Comparison of ENCODE assay signal across 26 cellular contexts in genomic region chr3:53229606-53230005, GRCh38.
"Had no signal": no experiment of that assay in that cellular context is flagged by ENCODE, and none has a peak within 500 bp of the region (broad histone marks: within the 10 kb centered on the region; RNA-seq: fewer than 3 reads in every experiment).

No MANE protein-coding gene starts in this region.

- H3K79me2 ChIP-seq: parathyroid adenoma had no signal

- H3K27ac ChIP-seq: esophagus squamous epithelium, gastrocnemius medialis, parathyroid adenoma, stomach, suprapubic skin, tibial nerve had no signal

- DNase-seq: activated CD4-positive, alpha-beta T cell treated with anti-CD3 and anti-CD28 coated beads, Interleukin-2, amount 10 ng/mL, durations not matched to agents 24 days and 14 days; activated CD8-positive, alpha-beta memory T cell treated with anti-CD3 and anti-CD28 coated beads, Interleukin-2, amount 10 ng/mL, durations not matched to agents 7 days and 5 days; activated CD8-positive, alpha-beta T cell treated with anti-CD3 and anti-CD28 coated beads for 36 hours; activated T-cell treated with anti-CD3 and anti-CD28 coated beads for 4 hours; effector memory CD4-positive, alpha-beta T cell; esophagus squamous epithelium; gastrocnemius medialis; hippocampal formation; mesenchymal stem cell; nucleus accumbens; small intestine; stimulated activated CD4-positive, alpha-beta T cell treated with anti-CD3 and anti-CD28 coated beads, Interleukin-2, amount 100 ng/mL, for 24 hours; stomach had no signal

- H3K4me1 Mint-ChIP-seq: activated CD4-positive, alpha-beta T cell treated with anti-CD3 and anti-CD28 coated beads, Interleukin-2, amount 10 ng/mL, durations not matched to agents 24 days and 14 days; activated naive CD4-positive, alpha-beta T cell treated with anti-CD3 and anti-CD28 coated beads, Interleukin-2, amount 50 U/mL, for 24 hours; central memory CD8-positive, alpha-beta T cell; nephron; stimulated activated memory B cell treated with anti-CD40 and anti-IgM and Interleukin-4, amounts not matched to agents 10 μg/mL and 1 μg/mL and 100 μg/mL, for 72 hours had no signal

- H3K27me3 ChIP-seq: esophagus squamous epithelium, gastrocnemius medialis, stomach, suprapubic skin, tibial nerve had no signal

- FAIRE-seq: astrocyte, colon, islet of Langerhans, small intestine had no signal

- H2AFZ ChIP-seq: parathyroid adenoma had no signal

- H3K9me3 Mint-ChIP-seq: activated CD4-positive, alpha-beta T cell treated with anti-CD3 and anti-CD28 coated beads, Interleukin-2, amount 10 ng/mL, durations not matched to agents 24 days and 14 days; activated CD8-positive, alpha-beta T cell treated with anti-CD3 and anti-CD28 coated beads for 36 hours; activated naive CD4-positive, alpha-beta T cell treated with anti-CD3 and anti-CD28 coated beads, Interleukin-2, amount 50 U/mL, for 24 hours; central memory CD8-positive, alpha-beta T cell; nephron; stimulated activated memory B cell treated with anti-CD40 and anti-IgM and Interleukin-4, amounts not matched to agents 10 μg/mL and 1 μg/mL and 100 μg/mL, for 72 hours had no signal

- H3K4me3 ChIP-seq: esophagus squamous epithelium, gastrocnemius medialis, stomach, suprapubic skin, tibial nerve had no signal

- ATAC-seq: activated CD4-positive, CD25-positive, alpha-beta regulatory T cell treated with anti-CD3 and anti-CD28 coated beads, Interleukin-2, amount 50 U/mL, for 24 hours; activated CD8-positive, alpha-beta memory T cell treated with anti-CD3 and anti-CD28 coated beads, Interleukin-2, amount 10 ng/mL, durations not matched to agents 7 days and 5 days; activated CD8-positive, alpha-beta T cell treated with anti-CD3 and anti-CD28 coated beads for 36 hours; gastrocnemius medialis; left colon; sciatic nerve; stimulated activated memory B cell treated with anti-CD40 and anti-IgM and Interleukin-4, amounts not matched to agents 10 μg/mL and 1 μg/mL and 100 μg/mL, for 72 hours had no signal

- H3K4me1 ChIP-seq: esophagus squamous epithelium, gastrocnemius medialis, parathyroid adenoma, stomach, suprapubic skin had no signal

- H3K27me3 Mint-ChIP-seq: activated CD4-positive, alpha-beta T cell treated with anti-CD3 and anti-CD28 coated beads, Interleukin-2, amount 10 ng/mL, durations not matched to agents 24 days and 14 days; activated CD8-positive, alpha-beta memory T cell treated with anti-CD3 and anti-CD28 coated beads, Interleukin-2, amount 10 ng/mL, durations not matched to agents 7 days and 5 days; activated CD8-positive, alpha-beta T cell treated with anti-CD3 and anti-CD28 coated beads for 36 hours; activated naive CD4-positive, alpha-beta T cell treated with anti-CD3 and anti-CD28 coated beads, Interleukin-2, amount 50 U/mL, for 24 hours; central memory CD8-positive, alpha-beta T cell; stimulated activated memory B cell treated with anti-CD40 and anti-IgM and Interleukin-4, amounts not matched to agents 10 μg/mL and 1 μg/mL and 100 μg/mL, for 72 hours had no signal

- H3K4me3 Mint-ChIP-seq: activated CD4-positive, alpha-beta T cell treated with anti-CD3 and anti-CD28 coated beads, Interleukin-2, amount 10 ng/mL, durations not matched to agents 24 days and 14 days; activated CD8-positive, alpha-beta memory T cell treated with anti-CD3 and anti-CD28 coated beads, Interleukin-2, amount 10 ng/mL, durations not matched to agents 7 days and 5 days; activated CD8-positive, alpha-beta T cell treated with anti-CD3 and anti-CD28 coated beads for 36 hours; activated naive CD4-positive, alpha-beta T cell treated with anti-CD3 and anti-CD28 coated beads, Interleukin-2, amount 50 U/mL, for 24 hours; central memory CD8-positive, alpha-beta T cell; nephron; stimulated activated memory B cell treated with anti-CD40 and anti-IgM and Interleukin-4, amounts not matched to agents 10 μg/mL and 1 μg/mL and 100 μg/mL, for 72 hours had no signal

- H3K27ac Mint-ChIP-seq: activated CD4-positive, alpha-beta T cell treated with anti-CD3 and anti-CD28 coated beads, Interleukin-2, amount 10 ng/mL, durations not matched to agents 24 days and 14 days; activated CD8-positive, alpha-beta memory T cell treated with anti-CD3 and anti-CD28 coated beads, Interleukin-2, amount 10 ng/mL, durations not matched to agents 7 days and 5 days; activated CD8-positive, alpha-beta T cell treated with anti-CD3 and anti-CD28 coated beads for 36 hours; activated naive CD4-positive, alpha-beta T cell treated with anti-CD3 and anti-CD28 coated beads, Interleukin-2, amount 50 U/mL, for 24 hours; nephron; stimulated activated memory B cell treated with anti-CD40 and anti-IgM and Interleukin-4, amounts not matched to agents 10 μg/mL and 1 μg/mL and 100 μg/mL, for 72 hours had no signal

- H3K9me3 ChIP-seq: esophagus squamous epithelium, gastrocnemius medialis, stomach, suprapubic skin, tibial nerve had no signal
